In genomic region chr6:149064026-149065017, GRCh38 we compare ENCODE assay signal across 19 cellular contexts.
DNase-seq lines count a peak whose midpoint lies in the region; ATAC-seq and TF ChIP-seq lines count a peak whose summit lies in the region.
"Had no signal": no experiment of that assay in that cellular context is flagged by ENCODE, and none has a peak within 500 bp of the region (broad histone marks: within the 10 kb centered on the region; RNA-seq: fewer than 3 reads in every experiment).

No MANE protein-coding gene starts in this region.

- no peak overlapping the region for H2AFZ ChIP-seq in GM23338

- peaks cover 6% of the 10 kb centered on the region for H3K9me3 Mint-ChIP-seq in activated CD4-positive, alpha-beta T cell treated with anti-CD3 and anti-CD28 coated beads, Interleukin-2, amount 10 ng/mL, durations not matched to agents 7 days and 5 days
- H3K9me3 Mint-ChIP-seq in stimulated activated memory B cell treated with anti-CD40 and anti-IgM and Interleukin-4, amounts not matched to agents 10 μg/mL and 1 μg/mL and 100 μg/mL, for 72 hours = no peaks in the 10 kb centered on the region
- no peaks in the 10 kb centered on the region for H3K9me3 Mint-ChIP-seq in GM23338

- H3F3A ChIP-seq in GM23338 (replicated peaks; ENCODE audit: low read depth) = no peaks in the 10 kb centered on the region

- H4K20me1 ChIP-seq in GM23338 (replicated peaks; ENCODE audit: insufficient read depth) = no peaks in the 10 kb centered on the region

- H3K4me2 ChIP-seq in GM23338 = no peak overlapping the region

- peaks cover 61% of the 10 kb centered on the region for H3K4me1 Mint-ChIP-seq in activated CD4-positive, alpha-beta T cell treated with anti-CD3 and anti-CD28 coated beads, Interleukin-2, amount 10 ng/mL, durations not matched to agents 7 days and 5 days
- peaks cover 45% of the 10 kb centered on the region for H3K4me1 Mint-ChIP-seq in stimulated activated memory B cell treated with anti-CD40 and anti-IgM and Interleukin-4, amounts not matched to agents 10 μg/mL and 1 μg/mL and 100 μg/mL, for 72 hours
- peaks cover 11% of the 10 kb centered on the region for H3K4me1 Mint-ChIP-seq in GM23338

- no peaks in the 10 kb centered on the region for H3K79me2 ChIP-seq in GM23338 (replicated peaks; ENCODE audit: insufficient read depth)

- no peak overlapping the region for H3K4me3 Mint-ChIP-seq in activated CD4-positive, alpha-beta T cell treated with anti-CD3 and anti-CD28 coated beads, Interleukin-2, amount 10 ng/mL, durations not matched to agents 7 days and 5 days
- H3K4me3 Mint-ChIP-seq in stimulated activated memory B cell treated with anti-CD40 and anti-IgM and Interleukin-4, amounts not matched to agents 10 μg/mL and 1 μg/mL and 100 μg/mL, for 72 hours = no peak overlapping the region
- no peak overlapping the region for H3K4me3 Mint-ChIP-seq in GM23338
- H3K4me3 Mint-ChIP-seq: T-helper 2 cell treated with Interferon-gamma antibody and Interleukin-4, amounts not matched to agents 5 μg/mL and 100 μg/mL, for 36 hours had no signal

- no peaks in the 10 kb centered on the region for H3K36me3 ChIP-seq in GM23338 (ENCODE audit: insufficient read depth)
- H3K36me3 ChIP-seq: heart right ventricle, neutrophil, upper lobe of left lung had no signal

- H3K4me1 ChIP-seq in GM23338 (ENCODE audit: insufficient read depth) = peaks cover 6% of the 10 kb centered on the region; the same call in 1 of the 2 replicates

- H3K27ac Mint-ChIP-seq in activated CD4-positive, alpha-beta T cell treated with anti-CD3 and anti-CD28 coated beads, Interleukin-2, amount 10 ng/mL, durations not matched to agents 7 days and 5 days = peak overlapping the region; percentile 28
- H3K27ac Mint-ChIP-seq in stimulated activated memory B cell treated with anti-CD40 and anti-IgM and Interleukin-4, amounts not matched to agents 10 μg/mL and 1 μg/mL and 100 μg/mL, for 72 hours = peak overlapping the region; percentile 85
- no peak overlapping the region; the same call in 1 of the 2 replicates for H3K27ac Mint-ChIP-seq in GM23338
- H3K27ac Mint-ChIP-seq: T-helper 2 cell treated with Interferon-gamma antibody and Interleukin-4, amounts not matched to agents 5 μg/mL and 100 μg/mL, for 36 hours had no signal

- TF ChIP-seq CTCF in GM23338 (conservative IDR thresholded peaks at IDR 0.05; ENCODE audit: low read depth in 2 of 2) = no peak

- no peak overlapping the region for H3K4me3 ChIP-seq in GM23338
- H3K4me3 ChIP-seq: heart right ventricle, upper lobe of left lung had no signal

- H3K27ac ChIP-seq in GM23338 (ENCODE audit: low read depth) = no peak overlapping the region
- H3K27ac ChIP-seq: neutrophil, upper lobe of left lung had no signal

- H3K27me3 ChIP-seq in GM23338 (ENCODE audit: insufficient read depth) = no peaks in the 10 kb centered on the region
- H3K27me3 ChIP-seq: heart right ventricle, upper lobe of left lung had no signal

- H3K36me3 Mint-ChIP-seq in activated CD4-positive, alpha-beta T cell treated with anti-CD3 and anti-CD28 coated beads, Interleukin-2, amount 10 ng/mL, durations not matched to agents 7 days and 5 days (ENCODE audit: low read depth) = peaks cover 15% of the 10 kb centered on the region
- H3K36me3 Mint-ChIP-seq in stimulated activated memory B cell treated with anti-CD40 and anti-IgM and Interleukin-4, amounts not matched to agents 10 μg/mL and 1 μg/mL and 100 μg/mL, for 72 hours = peaks cover 7% of the 10 kb centered on the region
- H3K36me3 Mint-ChIP-seq in GM23338 (ENCODE audit: low read depth) = no peaks in the 10 kb centered on the region; the same call in 2 of the 3 replicates

- no peak for ATAC-seq in stimulated activated memory B cell treated with anti-CD40 and anti-IgM and Interleukin-4, amounts not matched to agents 10 μg/mL and 1 μg/mL and 100 μg/mL, for 72 hours
- ATAC-seq in GM23338 (no peak), GM18907 (IDR thresholded peaks at IDR 0.05; ENCODE audit: unreplicated experiment) (no peak)
- ATAC-seq: heart right ventricle had no signal

- DNase-seq in activated CD4-positive, alpha-beta T cell treated with anti-CD3 and anti-CD28 coated beads, Interleukin-2, amount 10 ng/mL, durations not matched to agents 7 days and 5 days = no peak
- DNase-seq in activated CD4-positive, alpha-beta T cell treated with anti-CD3 and anti-CD28 coated beads for 1 hour = no peak
- DNase-seq in M059J (ENCODE audit: low read depth) (peak; percentile 56), glomerular visceral epithelial cell (ENCODE audit: extremely low spot score) (peak; percentile 34), SHP77 (lab: John Stamatoyannopoulos, UW) (no peak), GM23338 (ENCODE audit: low spot score) (no peak)
- DNase-seq: activated CD4-positive, alpha-beta T cell treated with anti-CD3 and anti-CD28 coated beads for 4 hours; effector CD8-positive, alpha-beta T cell; heart right ventricle; islet precursor cell; mesenchymal stem cell; NCI-H1694; NCI-H2227 treated with DMSO at 0.1 percent for 48 hours; SHP77 treated with DMSO at 0.1 percent for 48 hours; upper lobe of left lung had no signal

- POLR2A ChIA-PET in activated CD4-positive, alpha-beta T cell treated with anti-CD3 and anti-CD28 coated beads, Interleukin-2, amount 10 ng/mL, durations not matched to agents 7 days and 5 days (lab: Charles Lee) = no interaction called here

- no peaks in the 10 kb centered on the region for H3K27me3 Mint-ChIP-seq in activated CD4-positive, alpha-beta T cell treated with anti-CD3 and anti-CD28 coated beads, Interleukin-2, amount 10 ng/mL, durations not matched to agents 7 days and 5 days
- H3K27me3 Mint-ChIP-seq in stimulated activated memory B cell treated with anti-CD40 and anti-IgM and Interleukin-4, amounts not matched to agents 10 μg/mL and 1 μg/mL and 100 μg/mL, for 72 hours = no peaks in the 10 kb centered on the region
- peaks cover 3% of the 10 kb centered on the region for H3K27me3 Mint-ChIP-seq in GM23338 (ENCODE audit: insufficient read depth, low read depth, poor library complexity)

- CTCF ChIA-PET in activated CD4-positive, alpha-beta T cell treated with anti-CD3 and anti-CD28 coated beads, Interleukin-2, amount 10 ng/mL, durations not matched to agents 7 days and 5 days (lab: Charles Lee) = interaction anchor here (0.7 to 4.5 kb wide), 16 partner anchors 9 to 367 kb away, joined by 3 to 18 read pairs (median 4); no protein-coding TSS in a partner anchor

- H3K9me2 ChIP-seq in GM23338 (ENCODE audit: insufficient read depth) = no peaks in the 10 kb centered on the region

TF ChIP-seq in GM23338, 12 proteins besides CTCF, POLR2A, EP300 and RAD21 (continues in another document):
- TF ChIP-seq ZNF331 (CRISPR knock-in tag; IDR thresholded peaks at IDR 0.05; ENCODE audit: low read depth) (no peak), POLR2AphosphoS5 (IDR thresholded peaks at IDR 0.05; ENCODE audit: low read depth) (no peak), EZH2 (IDR thresholded peaks at IDR 0.05; ENCODE audit: low read depth, unreplicated experiment) (no peak), NANOG (IDR thresholded peaks at IDR 0.05; ENCODE audit: borderline replicate concordance) (no peak), STAT1 (IDR thresholded peaks at IDR 0.05; ENCODE audit: unreplicated experiment) (no peak), ETS1 (IDR thresholded peaks at IDR 0.05) (no peak), CREB1 (CRISPR knock-in tag; IDR thresholded peaks at IDR 0.05; ENCODE audit: low read depth) (no peak)

Comparison
In these comparisons a context has a peak if more than half of its experiments do, and no peak if none do; other contexts are left out.
1. DNase-seq: peak in M059J (single experiment) and glomerular visceral epithelial cell (single experiment); none in activated CD4-positive, alpha-beta T cell treated with anti-CD3 and anti-CD28 coated beads, Interleukin-2, amount 10 ng/mL, durations not matched to agents 7 days and 5 days (single experiment), activated CD4-positive, alpha-beta T cell treated with anti-CD3 and anti-CD28 coated beads for 1 hour (single experiment), SHP77 (0 of 2) and GM23338 (single experiment).